In the genomic region with DNA sequence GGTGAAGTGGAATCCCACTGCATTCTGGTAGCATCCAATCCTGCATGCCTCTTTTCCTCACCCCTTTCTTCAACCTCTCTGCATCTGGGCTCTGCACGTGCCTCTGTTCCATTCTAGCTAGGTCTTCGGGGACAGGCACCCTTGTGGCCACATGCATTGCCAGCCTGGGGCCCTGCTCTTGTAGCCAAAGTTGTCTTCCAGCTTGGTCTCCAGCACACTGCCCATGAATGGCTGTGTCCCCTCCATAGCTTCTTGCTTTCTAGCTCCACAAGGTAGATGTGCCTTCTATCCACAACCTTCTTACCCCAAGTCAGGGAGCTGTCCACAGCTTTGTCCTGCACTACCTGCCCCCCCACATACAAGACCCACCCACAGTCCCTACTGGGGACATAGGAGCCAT, we compare ENCODE assay signal across 32 cellular contexts.
"Had no signal": no experiment of that assay in that cellular context is flagged by ENCODE, and none has a peak within 500 bp of the region (broad histone marks: within the 10 kb centered on the region; RNA-seq: fewer than 3 reads in every experiment).

No MANE protein-coding gene starts in this region.

- H3K36me3 ChIP-seq: ascending aorta, breast epithelium, cardiac muscle cell, colonic mucosa, gastrocnemius medialis, WERI-Rb-1 had no signal

- H3K27ac Mint-ChIP-seq: activated CD4-positive, alpha-beta memory T cell treated with anti-CD3 and anti-CD28 coated beads, Interleukin-2, amount 10 ng/mL, durations not matched to agents 7 days and 5 days; activated CD4-positive, alpha-beta T cell treated with anti-CD3 and anti-CD28 coated beads, Interleukin-2, amount 10 ng/mL, durations not matched to agents 7 days and 5 days; activated naive CD4-positive, alpha-beta T cell treated with anti-CD3 and anti-CD28 coated beads, Interleukin-2, amount 10 ng/mL, durations not matched to agents 7 days and 5 days; activated naive CD4-positive, alpha-beta T cell treated with anti-CD3 and anti-CD28 coated beads, Interleukin-2, amount 50 U/mL, for 72 hours; activated naive CD8-positive, alpha-beta T cell treated with anti-CD3 and anti-CD28 coated beads, Interleukin-2, amount 10 ng/mL, durations not matched to agents 7 days and 5 days; activated T-cell treated with anti-CD3 and anti-CD28 coated beads, Interleukin-2, amount 50 U/mL, for 24 hours; activated T-cell treated with anti-CD3 and anti-CD28 coated beads, Interleukin-2, amount 50 U/mL, for 72 hours; brain; endodermal cell; T-helper 17 cell; T-helper 2 cell treated with Interferon-gamma antibody and Interleukin-4, amounts not matched to agents 5 μg/mL and 100 μg/mL, for 36 hours had no signal

- H3K27me3 Mint-ChIP-seq: activated CD4-positive, alpha-beta T cell treated with anti-CD3 and anti-CD28 coated beads, Interleukin-2, amount 10 ng/mL, durations not matched to agents 7 days and 5 days; activated naive CD8-positive, alpha-beta T cell treated with anti-CD3 and anti-CD28 coated beads, Interleukin-2, amount 10 ng/mL, durations not matched to agents 7 days and 5 days had no signal

- H3K4me1 ChIP-seq: foreskin keratinocyte had no signal

- H3K36me3 Mint-ChIP-seq: activated naive CD4-positive, alpha-beta T cell treated with anti-CD3 and anti-CD28 coated beads, Interleukin-2, amount 10 ng/mL, durations not matched to agents 7 days and 5 days; activated naive CD4-positive, alpha-beta T cell treated with anti-CD3 and anti-CD28 coated beads, Interleukin-2, amount 50 U/mL, for 72 hours; activated naive CD8-positive, alpha-beta T cell treated with anti-CD3 and anti-CD28 coated beads, Interleukin-2, amount 10 ng/mL, durations not matched to agents 7 days and 5 days; brain had no signal

- H3K27ac ChIP-seq: ascending aorta, breast epithelium, cardiac muscle cell, colonic mucosa, foreskin keratinocyte, gastrocnemius medialis, WERI-Rb-1 had no signal

- H3K4me3 ChIP-seq: ascending aorta, breast epithelium, cardiac muscle cell, colonic mucosa, dorsolateral prefrontal cortex, gastrocnemius medialis had no signal

- H3K27me3 ChIP-seq: ascending aorta, breast epithelium, cardiac muscle cell, colonic mucosa, dorsolateral prefrontal cortex, gastrocnemius medialis had no signal

- H3K9me3 ChIP-seq: ascending aorta, breast epithelium, colonic mucosa, gastrocnemius medialis had no signal

- ATAC-seq: activated naive CD4-positive, alpha-beta T cell treated with anti-CD3 and anti-CD28 coated beads, Interleukin-2, amount 50 U/mL, for 72 hours; activated T-cell treated with anti-CD3 and anti-CD28 coated beads, Interleukin-2, amount 50 U/mL, for 72 hours; esophagus mucosa; foreskin keratinocyte; gastrocnemius medialis; T-helper 17 cell had no signal

- H3K4me3 Mint-ChIP-seq: activated CD4-positive, alpha-beta memory T cell treated with anti-CD3 and anti-CD28 coated beads, Interleukin-2, amount 10 ng/mL, durations not matched to agents 7 days and 5 days; activated CD4-positive, alpha-beta T cell treated with anti-CD3 and anti-CD28 coated beads, Interleukin-2, amount 10 ng/mL, durations not matched to agents 7 days and 5 days; activated naive CD4-positive, alpha-beta T cell treated with anti-CD3 and anti-CD28 coated beads, Interleukin-2, amount 10 ng/mL, durations not matched to agents 7 days and 5 days; activated naive CD8-positive, alpha-beta T cell treated with anti-CD3 and anti-CD28 coated beads, Interleukin-2, amount 10 ng/mL, durations not matched to agents 7 days and 5 days; activated T-cell treated with anti-CD3 and anti-CD28 coated beads, Interleukin-2, amount 50 U/mL, for 24 hours; activated T-cell treated with anti-CD3 and anti-CD28 coated beads, Interleukin-2, amount 50 U/mL, for 72 hours; brain; endodermal cell; T-helper 17 cell; T-helper 2 cell treated with Interferon-gamma antibody and Interleukin-4, amounts not matched to agents 5 μg/mL and 100 μg/mL, for 36 hours had no signal

- DNase-seq: activated CD4-positive, alpha-beta memory T cell treated with anti-CD3 and anti-CD28 coated beads, Interleukin-2, amount 10 ng/mL, durations not matched to agents 7 days and 5 days; activated CD4-positive, alpha-beta T cell treated with anti-CD3 and anti-CD28 coated beads for 1 hour; activated CD4-positive, alpha-beta T cell treated with anti-CD3 and anti-CD28 coated beads for 4 hours; activated CD4-positive, alpha-beta T cell treated with anti-CD3 and anti-CD28 coated beads, Interleukin-2, amount 10 ng/mL, durations not matched to agents 7 days and 5 days; activated CD4-positive, alpha-beta T cell treated with anti-CD3 and anti-CD28 coated beads, Interleukin-2, amount 50 U/mL, for 4 hours; activated CD8-positive, alpha-beta memory T cell treated with anti-CD3 and anti-CD28 coated beads, Interleukin-2, amount 50 U/mL, for 48 hours; activated gamma-delta T cell; activated naive CD4-positive, alpha-beta T cell; activated naive CD4-positive, alpha-beta T cell treated with anti-CD3 and anti-CD28 coated beads, Interleukin-2, amount 10 ng/mL, durations not matched to agents 7 days and 5 days; activated naive CD8-positive, alpha-beta T cell treated with anti-CD3 and anti-CD28 coated beads, Interleukin-2, amount 10 ng/mL, durations not matched to agents 7 days and 5 days; activated T-cell treated with anti-CD3 and anti-CD28 coated beads for 4 hours; activated T-cell treated with anti-CD3 and anti-CD28 coated beads, Interleukin-2, amount 50 U/mL, for 24 hours; activated T-cell treated with anti-CD3 and anti-CD28 coated beads, Interleukin-2, amount 50 U/mL, for 72 hours; central memory CD4-positive, alpha-beta T cell; cerebellar nuclear complex; colonic mucosa; dorsolateral prefrontal cortex; effector memory CD4-positive, alpha-beta T cell; endodermal cell; foreskin keratinocyte; gastrocnemius medialis; T-helper 1 cell; T-helper 17 cell; T1000; WERI-Rb-1 had no signal

- H3K9me3 Mint-ChIP-seq: activated CD4-positive, alpha-beta memory T cell treated with anti-CD3 and anti-CD28 coated beads, Interleukin-2, amount 10 ng/mL, durations not matched to agents 7 days and 5 days; activated CD4-positive, alpha-beta T cell treated with anti-CD3 and anti-CD28 coated beads, Interleukin-2, amount 10 ng/mL, durations not matched to agents 7 days and 5 days; activated naive CD4-positive, alpha-beta T cell treated with anti-CD3 and anti-CD28 coated beads, Interleukin-2, amount 10 ng/mL, durations not matched to agents 7 days and 5 days; activated naive CD4-positive, alpha-beta T cell treated with anti-CD3 and anti-CD28 coated beads, Interleukin-2, amount 50 U/mL, for 72 hours; activated naive CD8-positive, alpha-beta T cell treated with anti-CD3 and anti-CD28 coated beads, Interleukin-2, amount 10 ng/mL, durations not matched to agents 7 days and 5 days; activated T-cell treated with anti-CD3 and anti-CD28 coated beads, Interleukin-2, amount 50 U/mL, for 24 hours; activated T-cell treated with anti-CD3 and anti-CD28 coated beads, Interleukin-2, amount 50 U/mL, for 72 hours; endodermal cell; T-helper 2 cell treated with Interferon-gamma antibody and Interleukin-4, amounts not matched to agents 5 μg/mL and 100 μg/mL, for 36 hours had no signal
